In genomic region chr7:149880871-149881301, GRCh38 we compare ENCODE assay signal across 17 cellular contexts. TPM values are rescaled to one million over a fixed set of nuclear protein-coding genes. Genes with fewer than 3 reads are reported as not detected.
DNase-seq lines count a peak whose midpoint lies in the region; ATAC-seq, FAIRE-seq and TF ChIP-seq lines count a peak whose summit lies in the region.
"Had no signal": no experiment of that assay in that cellular context is flagged by ENCODE, and none has a peak within 500 bp of the region (broad histone marks: within the 10 kb centered on the region; RNA-seq: fewer than 3 reads in every experiment).

No MANE protein-coding gene starts in this region.

- TF ChIP-seq POLR2A in H54 (IDR thresholded peaks at IDR 0.05; ENCODE audit: low read depth, low read length) = no peak

- FAIRE-seq in H54 (lab: Jason Lieb, UNC) = no peak
- FAIRE-seq: GM18507 had no signal

- DNase-seq in NCI-H2029 (lab: John Stamatoyannopoulos, UW) (peak; percentile 51), caudate nucleus (lab: John Stamatoyannopoulos, UW) (peak in 54 of 61 donors; percentile 35 to 90 (median 67)), inferior parietal cortex (ENCODE audit: extremely low spot score) (peak; percentile 67), H54 (ENCODE audit: insufficient read length, low spot score) (no peak), T-cell (no peak), NCI-H2081 (lab: John Stamatoyannopoulos, UW) (no peak)
- no peak for DNase-seq in stimulated activated naive B cell treated with anti-CD40 and anti-IgM and Interleukin-4, amounts not matched to agents 10 μg/mL and 1 μg/mL and 100 μg/mL, for 72 hours
- DNase-seq: activated CD4-positive, alpha-beta memory T cell treated with anti-CD3 and anti-CD28 coated beads for 36 hours; NCI-H1417; NCI-H526 treated with DMSO at 0.1 percent for 48 hours; retina; stimulated activated CD4-positive, alpha-beta T cell treated with anti-CD3 and anti-CD28 coated beads, Interleukin-4, amount 100 ng/mL, for 4 hours; T-helper 9 cell had no signal

- CTCF ChIA-PET in T-cell (lab: Charles Lee) = no interaction called here

- H3K27ac Mint-ChIP-seq in stimulated activated naive B cell treated with anti-CD40 and anti-IgM and Interleukin-4, amounts not matched to agents 10 μg/mL and 1 μg/mL and 100 μg/mL, for 72 hours = peak overlapping the region; percentile 86
- H3K27ac Mint-ChIP-seq in T-cell = peak overlapping the region in 1 of 2 donors; percentile 64
- H3K27ac Mint-ChIP-seq: activated CD4-positive, alpha-beta memory T cell treated with anti-CD3 and anti-CD28 coated beads for 36 hours; activated T-helper 2 cell treated with anti-CD3 and anti-CD28 coated beads, Interferon-gamma antibody, Interleukin-2, Interleukin-4, amounts not matched to agents 10 μg/mL and 5 μg/mL and 100 μg/mL, durations not matched to agents 14 hours and 24 hours and 36 hours; IgD-negative memory B cell; stimulated activated naive CD8-positive, alpha-beta T cell treated with anti-CD3 and anti-CD28 coated beads, Interleukin-15, Interleukin-2, amounts not matched to agents 100 ng/mL and 50 ng/mL, for 24 hours had no signal

- H3K4me3 Mint-ChIP-seq in stimulated activated naive B cell treated with anti-CD40 and anti-IgM and Interleukin-4, amounts not matched to agents 10 μg/mL and 1 μg/mL and 100 μg/mL, for 72 hours = no peak overlapping the region
- H3K4me3 Mint-ChIP-seq in T-cell = no peak overlapping the region
- H3K4me3 Mint-ChIP-seq: activated CD4-positive, alpha-beta memory T cell treated with anti-CD3 and anti-CD28 coated beads for 36 hours; IgD-negative memory B cell; stimulated activated naive CD8-positive, alpha-beta T cell treated with anti-CD3 and anti-CD28 coated beads, Interleukin-15, Interleukin-2, amounts not matched to agents 100 ng/mL and 50 ng/mL, for 24 hours had no signal

- peaks cover 5% of the 10 kb centered on the region in 2 donors for H3K4me1 Mint-ChIP-seq in stimulated activated naive B cell treated with anti-CD40 and anti-IgM and Interleukin-4, amounts not matched to agents 10 μg/mL and 1 μg/mL and 100 μg/mL, for 72 hours
- peaks cover 26 to 38% (median 29%) of the 10 kb centered on the region in 3 donors for H3K4me1 Mint-ChIP-seq in T-cell

- no peaks in the 10 kb centered on the region for H3K27me3 Mint-ChIP-seq in stimulated activated naive B cell treated with anti-CD40 and anti-IgM and Interleukin-4, amounts not matched to agents 10 μg/mL and 1 μg/mL and 100 μg/mL, for 72 hours
- no peaks in the 10 kb centered on the region for H3K27me3 Mint-ChIP-seq in T-cell
- H3K27me3 Mint-ChIP-seq: activated CD4-positive, alpha-beta memory T cell treated with anti-CD3 and anti-CD28 coated beads for 36 hours; IgD-negative memory B cell; stimulated activated naive CD8-positive, alpha-beta T cell treated with anti-CD3 and anti-CD28 coated beads, Interleukin-15, Interleukin-2, amounts not matched to agents 100 ng/mL and 50 ng/mL, for 24 hours had no signal

- H3K36me3 Mint-ChIP-seq in stimulated activated naive B cell treated with anti-CD40 and anti-IgM and Interleukin-4, amounts not matched to agents 10 μg/mL and 1 μg/mL and 100 μg/mL, for 72 hours = peaks cover 8 to 33% of the 10 kb centered on the region in 2 donors
- H3K36me3 Mint-ChIP-seq in T-cell = peaks cover 23% of the 10 kb centered on the region

- ATAC-seq in stimulated activated naive B cell treated with anti-CD40 and anti-IgM and Interleukin-4, amounts not matched to agents 10 μg/mL and 1 μg/mL and 100 μg/mL, for 72 hours (replicated peaks) = no peak
- ATAC-seq in T-cell (replicated peaks in 1 of 4) = no peak

- POLR2A ChIA-PET in T-cell (lab: Charles Lee) = no interaction called here

- H3K9me3 Mint-ChIP-seq in stimulated activated naive B cell treated with anti-CD40 and anti-IgM and Interleukin-4, amounts not matched to agents 10 μg/mL and 1 μg/mL and 100 μg/mL, for 72 hours = no peaks in the 10 kb centered on the region
- H3K9me3 Mint-ChIP-seq in T-cell = no peaks in the 10 kb centered on the region
- H3K9me3 Mint-ChIP-seq: activated CD4-positive, alpha-beta memory T cell treated with anti-CD3 and anti-CD28 coated beads for 36 hours; activated T-helper 2 cell treated with anti-CD3 and anti-CD28 coated beads, Interferon-gamma antibody, Interleukin-2, Interleukin-4, amounts not matched to agents 10 μg/mL and 5 μg/mL and 100 μg/mL, durations not matched to agents 14 hours and 24 hours and 36 hours; IgD-negative memory B cell; stimulated activated naive CD8-positive, alpha-beta T cell treated with anti-CD3 and anti-CD28 coated beads, Interleukin-15, Interleukin-2, amounts not matched to agents 100 ng/mL and 50 ng/mL, for 24 hours had no signal

- H3K27ac ChIP-seq in caudate nucleus (ENCODE audit: low read depth, low read length) = peak overlapping the region; percentile 87

RNA-seq across cellular contexts. Expression of gene ATP6V0E2, which starts 7.1 kb away (rescaled TPM):
- 10 to 100 TPM; 48.5 to 79.4 (median 63.9) TPM for total RNA-seq in T-cell

RNA-seq across cellular contexts. Expression of gene ZNF862, which starts 42.7 kb away (rescaled TPM):
- 10 to 100 TPM; 49.3 to 72.0 (median 63.8) TPM for total RNA-seq in T-cell

Comparison
In these comparisons a context has a peak if more than half of its experiments do, and no peak if none do; other contexts are left out.
1. DNase-seq: peak in NCI-H2029 (single experiment), caudate nucleus (54 of 61) and inferior parietal cortex (single experiment); none in stimulated activated naive B cell treated with anti-CD40 and anti-IgM and Interleukin-4, amounts not matched to agents 10 μg/mL and 1 μg/mL and 100 μg/mL, for 72 hours (single experiment), H54 (single experiment), T-cell (0 of 34) and NCI-H2081 (0 of 2).